ENCODE assay signal across 8 cellular contexts in genomic region chr4:37890501-37891220, GRCh38. TPM values are rescaled to one million over a fixed set of nuclear protein-coding genes. Genes with fewer than 3 reads are reported as not detected.
A peak's percentile ranks its signal among the peaks of the same experiment; 100 is the strongest.
DNase-seq lines count a peak whose midpoint lies in the region; ATAC-seq and TF ChIP-seq lines count a peak whose summit lies in the region.

TBC1D1 (plus strand) TSS chr4:37891084; CDS start chr4:37902096, 11,012 bp downstream.

- H3K27me3 ChIP-seq in H7 (ENCODE audit: control insufficient read depth, insufficient read depth, low read length) (peaks cover 56% of the 10 kb centered on the region), lower lobe of right lung (ENCODE audit: low read depth) (no peaks in the 10 kb centered on the region)

- H3K4me3 ChIP-seq in GM12864 (ENCODE audit: low read depth, low read length) (peak within 1 kb of the TSS; percentile 73), H7 (ENCODE audit: insufficient read depth, low read depth, low read length) (peak within 1 kb of the TSS; percentile 65), lower lobe of right lung (peak within 1 kb of the TSS; percentile 87)

- peak within 1 kb of the TSS; percentile 83 for H3K27ac ChIP-seq in cingulate gyrus (ENCODE audit: low read depth, low read length)
- H3K27ac ChIP-seq in lower lobe of right lung, result peak within 1 kb of the TSS; percentile 84

- intact Hi-C loops in lower lobe of right lung (cut with DNase I), result no loop called here

- ATAC-seq in activated CD4-positive, CD25-positive, alpha-beta regulatory T cell treated with anti-CD3 and anti-CD28 coated beads, Interleukin-2, amount 50 U/mL, for 24 hours, result peak; percentile 11 to 21
- ATAC-seq in lower lobe of right lung, result peak; percentile 90 to 94

- no peaks in the 10 kb centered on the region for H3K9me3 ChIP-seq in lower lobe of right lung

- H3K36me3 ChIP-seq in H7 (replicated peaks; ENCODE audit: control insufficient read depth, insufficient read depth, low read length) (no peaks in the 10 kb centered on the region), lower lobe of right lung (no peaks in the 10 kb centered on the region)

- TF ChIP-seq CTCF in GM12864 (IDR thresholded peaks at IDR 0.05; ENCODE audit: low read depth, low read length, missing control alignments) (no peak), lower lobe of right lung (IDR thresholded peaks at IDR 0.05) (no peak)

- DNase-seq in GM12864 (ENCODE audit: low read depth) (no peak), H7 (peak; percentile 77), NAMALWA (ENCODE audit: low spot score) (peak; percentile 44), lower lobe of right lung (peak; percentile 86), foreskin melanocyte (no peak)
- peak in 2 of 3 experiments; percentile 16 to 42 for DNase-seq in stimulated activated CD4-positive, alpha-beta T cell treated with anti-CD3 and anti-CD28 coated beads, TNF-alpha, amount 100 ng/mL, for 24 hours (ENCODE audit: low read depth in 3 of 3)

- H3K4me1 ChIP-seq in lower lobe of right lung, result peaks cover 32% of the 10 kb centered on the region

RNA-seq across cellular contexts. Expression of gene TBC1D1, which starts in this region (rescaled TPM):
- total RNA-seq in H7 (2014; rRNA removed; shearing (Covaris generic)), result 102 and 132 TPM in 2 replicates
- 56.5 TPM for total RNA-seq in lower lobe of right lung

Comparison
In these comparisons a context has a peak if more than half of its experiments do, and no peak if none do; other contexts are left out.
1. DNase-seq: peak in H7 (single experiment), NAMALWA (single experiment), lower lobe of right lung (single experiment) and stimulated activated CD4-positive, alpha-beta T cell treated with anti-CD3 and anti-CD28 coated beads, TNF-alpha, amount 100 ng/mL, for 24 hours (2 of 3); none in GM12864 (single experiment) and foreskin melanocyte (single experiment).
2. Peak in every context shown above with its lines, with median percentiles within 50 percentile points of each other: H3K4me3 ChIP-seq.